13 cellular contexts compared by ENCODE assay signal in the genomic region with DNA sequence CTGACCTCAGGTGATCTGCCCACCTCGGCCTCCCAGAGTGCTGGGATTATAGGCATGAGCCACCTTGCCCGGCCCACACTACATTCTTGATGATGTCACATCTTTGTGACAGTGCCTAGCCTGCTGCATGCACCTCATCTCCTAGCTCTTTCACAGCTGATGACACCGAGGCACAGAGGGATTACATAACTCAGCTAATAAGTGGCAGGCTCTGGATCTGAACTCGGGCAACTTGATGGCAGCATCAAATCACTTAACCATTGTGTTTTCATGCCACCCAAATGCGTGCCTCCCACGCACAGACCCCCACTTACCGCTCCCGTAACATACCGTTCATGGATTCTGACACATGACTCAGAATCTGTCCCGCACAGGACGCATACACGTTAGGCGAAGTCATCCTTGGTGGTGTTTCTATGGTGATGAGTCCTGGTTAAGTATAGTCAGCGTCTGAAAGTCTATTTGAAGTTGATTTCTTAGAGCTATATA. TPM values are rescaled to one million over a fixed set of nuclear protein-coding genes. Genes with fewer than 3 reads are reported as not detected.
DNase-seq lines count a peak whose midpoint lies in the region; TF ChIP-seq lines count a peak whose summit lies in the region.
"Had no signal": no experiment of that assay in that cellular context is flagged by ENCODE, and none has a peak within 500 bp of the region (broad histone marks: within the 10 kb centered on the region; RNA-seq: fewer than 3 reads in every experiment).

No MANE protein-coding gene starts in this region.

- no peaks in the 10 kb centered on the region for H3K4me1 ChIP-seq in Caco-2
- H3K4me1 ChIP-seq: esophagus squamous epithelium, tibial artery had no signal

- no peaks in the 10 kb centered on the region for H3K27me3 Mint-ChIP-seq in Caco-2 (ENCODE audit: insufficient read depth, unreplicated experiment)
- no peaks in the 10 kb centered on the region for H3K27me3 Mint-ChIP-seq in osteocyte (ENCODE audit: unreplicated experiment)
- H3K27me3 Mint-ChIP-seq: activated CD4-positive, alpha-beta T cell treated with anti-CD3 and anti-CD28 coated beads for 36 hours had no signal

- CTCF ChIA-PET in Caco-2 (lab: Charles Lee) = interaction anchor here (1.0 to 1.3 kb wide), 2 partner anchors 74 to 167 kb away, joined by 6 to 7 read pairs; a partner anchor contains a TSS

- H3K9me3 Mint-ChIP-seq in Caco-2 (ENCODE audit: unreplicated experiment) = no peaks in the 10 kb centered on the region
- H3K9me3 Mint-ChIP-seq in osteocyte (ENCODE audit: unreplicated experiment) = peaks cover 2% of the 10 kb centered on the region

- H3K4me3 Mint-ChIP-seq in Caco-2 (ENCODE audit: unreplicated experiment) (no peak overlapping the region), osteocyte (ENCODE audit: unreplicated experiment) (no peak overlapping the region)
- H3K4me3 Mint-ChIP-seq: activated CD4-positive, alpha-beta T cell treated with anti-CD3 and anti-CD28 coated beads for 36 hours had no signal

- no TSS peak for BruUV-seq in Caco-2 (replicated peaks; lab: Mats Ljungman, UMichigan)

- H3K4me1 Mint-ChIP-seq in Caco-2 (ENCODE audit: low read depth, unreplicated experiment) = no peaks in the 10 kb centered on the region
- peaks cover 19% of the 10 kb centered on the region for H3K4me1 Mint-ChIP-seq in osteocyte (ENCODE audit: unreplicated experiment)
- H3K4me1 Mint-ChIP-seq: activated CD4-positive, alpha-beta T cell treated with anti-CD3 and anti-CD28 coated beads for 36 hours had no signal

- H3K36me3 Mint-ChIP-seq in Caco-2 (ENCODE audit: insufficient read depth, unreplicated experiment) (peaks cover 27% of the 10 kb centered on the region), osteocyte (ENCODE audit: unreplicated experiment) (peaks cover 8% of the 10 kb centered on the region)

- H3K4me3 ChIP-seq in Caco-2 (ENCODE audit: low read depth, low read length) = no peak overlapping the region
- H3K4me3 ChIP-seq: esophagus squamous epithelium, tibial artery had no signal

- no peaks in the 10 kb centered on the region for H3K27me3 ChIP-seq in Caco-2 (replicated peaks; ENCODE audit: control insufficient read depth, insufficient read depth, low read length)
- H3K27me3 ChIP-seq: esophagus squamous epithelium, tibial artery had no signal

- TF ChIP-seq CTCF in Caco-2 (IDR thresholded peaks at IDR 0.05; ENCODE audit: insufficient read depth in 1 of 2, low read depth in 1 of 2, low read length in 1 of 2, severe bottlenecking in 1 of 2, unreplicated experiment in 1 of 2) (no peak), osteocyte (IDR thresholded peaks at IDR 0.05) (no peak)

- peak overlapping the region; percentile 28 for H3K27ac Mint-ChIP-seq in Caco-2 (ENCODE audit: unreplicated experiment)
- H3K27ac Mint-ChIP-seq in osteocyte (ENCODE audit: unreplicated experiment) = peak overlapping the region; percentile 10
- H3K27ac Mint-ChIP-seq: activated CD4-positive, alpha-beta T cell treated with anti-CD3 and anti-CD28 coated beads for 36 hours had no signal

- POLR2A ChIA-PET in Caco-2 (lab: Charles Lee) = no interaction called here

- intact Hi-C loops in Caco-2 (cut with micrococcal nuclease; ENCODE audit: unreplicated experiment) = no loop called here

- H3K9me3 ChIP-seq in Caco-2 = no peaks in the 10 kb centered on the region
- H3K9me3 ChIP-seq: esophagus squamous epithelium, tibial artery had no signal

- H3K36me3 ChIP-seq in Caco-2 (ENCODE audit: control insufficient read depth, insufficient read depth, low read length) = no peaks in the 10 kb centered on the region
- H3K36me3 ChIP-seq: tibial artery had no signal

- DNase-seq in Caco-2 (no peak), NCI-H226 (peak; percentile 87), fibroblast of gingiva (ENCODE audit: low read depth) (peak; percentile 55), osteocyte (ENCODE audit: extremely low spot score, unreplicated experiment) (no peak), iPS-NIHi7 (ENCODE audit: extremely low spot score) (no peak), SIG-M5 (lab: John Stamatoyannopoulos, UW) (no peak)
- DNase-seq in stimulated activated CD4-positive, alpha-beta T cell treated with anti-CD3 and anti-CD28 coated beads, Interleukin-15, amount 100 ng/mL, for 24 hours = no peak
- DNase-seq in activated CD4-positive, CD25-positive, alpha-beta regulatory T cell treated with anti-CD3 and anti-CD28 coated beads, Interleukin-2, amount 50 U/mL, for 72 hours = no peak
- DNase-seq: activated CD4-positive, alpha-beta T cell treated with anti-CD3 and anti-CD28 coated beads for 36 hours; DMS 273 treated with DMSO at 0.1 percent for 48 hours; esophagus squamous epithelium; GOT3; tibial artery had no signal

RNA-seq across cellular contexts. Expression of a gene that starts 7.4 kb away (rescaled TPM):
- total RNA-seq in Caco-2 (2022) (15.5 and 15.9 TPM in 2 replicates), osteocyte (10.2 and 13.2 TPM in 2 replicates)

RNA-seq across cellular contexts. Expression of a gene that starts 50.5 kb away (rescaled TPM):
- total RNA-seq in Caco-2 (2022) (21.8 and 36.5 TPM in 2 replicates), osteocyte (0.11 and 0.29 TPM in 2 replicates)

Comparison
In these comparisons a context has a peak if more than half of its experiments do, and no peak if none do; other contexts are left out.
1. DNase-seq: peak in NCI-H226 (single experiment) and fibroblast of gingiva (single experiment); none in Caco-2 (0 of 2), osteocyte (single experiment), iPS-NIHi7 (single experiment), SIG-M5 (single experiment), stimulated activated CD4-positive, alpha-beta T cell treated with anti-CD3 and anti-CD28 coated beads, Interleukin-15, amount 100 ng/mL, for 24 hours (single experiment) and activated CD4-positive, CD25-positive, alpha-beta regulatory T cell treated with anti-CD3 and anti-CD28 coated beads, Interleukin-2, amount 50 U/mL, for 72 hours (single experiment).
2. RNA of a gene that starts 50.5 kb away (total RNA-seq): 21.8 to 36.5 TPM in Caco-2; 0.11 to 0.29 TPM in osteocyte; every median in the first group is over 10 times any median in the second.